In genomic region chr7:42083284-42083683, GRCh38 we compare ENCODE assay signal across 7 cellular contexts.
"Had no signal": no experiment of that assay in that cellular context is flagged by ENCODE, and none has a peak within 500 bp of the region (broad histone marks: within the 10 kb centered on the region; RNA-seq: fewer than 3 reads in every experiment).

No MANE protein-coding gene starts in this region.

- H3K27ac ChIP-seq: GM23248 had no signal

- H3K36me3 ChIP-seq: HAP-1 had no signal

- H2AFZ ChIP-seq: GM23248 had no signal

- ATAC-seq: HCT116 had no signal

- DNase-seq: GM23248, GOT3, H7, IMR-90 had no signal

- H3K9ac ChIP-seq: GM23248 had no signal

- H3K9me3 ChIP-seq: HAP-1 had no signal

- FAIRE-seq: HTR-8/SVneo had no signal

- H3K4me3 ChIP-seq: GM23248, HAP-1 had no signal
